Comparison of ENCODE assay signal across 27 cellular contexts in the genomic region with DNA sequence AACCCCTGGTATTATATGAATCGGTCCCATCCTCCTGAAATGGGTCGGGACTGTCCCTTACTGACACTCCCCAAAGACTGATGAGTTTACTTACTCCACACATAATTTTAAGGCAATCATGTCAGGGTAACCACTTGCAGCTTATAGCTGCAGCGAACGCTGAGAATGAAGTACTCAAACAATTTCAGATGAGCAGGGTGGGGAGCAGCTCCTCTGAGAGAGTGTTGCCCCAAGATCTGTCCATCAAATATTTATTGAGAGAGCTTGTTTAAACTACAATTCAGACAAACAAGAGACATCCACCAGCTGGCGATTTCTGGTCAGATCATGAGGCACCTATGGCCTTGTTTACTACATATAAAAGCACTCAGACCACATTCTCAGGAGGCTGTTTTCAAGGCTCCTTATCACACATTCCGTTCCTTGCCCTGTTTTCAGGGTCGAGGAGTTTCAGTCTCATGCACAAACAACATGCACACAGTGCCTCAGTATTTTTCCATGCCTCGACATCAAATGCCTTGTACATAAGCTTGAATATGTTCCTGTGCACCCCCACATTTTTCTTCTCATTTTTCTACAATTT.
DNase-seq lines count a peak whose midpoint lies in the region; ATAC-seq, FAIRE-seq and TF ChIP-seq lines count a peak whose summit lies in the region.
"Had no signal": no experiment of that assay in that cellular context is flagged by ENCODE, and none has a peak within 500 bp of the region (broad histone marks: within the 10 kb centered on the region; RNA-seq: fewer than 3 reads in every experiment).

No MANE protein-coding gene starts in this region.

- H3K79me2 ChIP-seq in GM23338 (replicated peaks; ENCODE audit: insufficient read depth): no peaks in the 10 kb centered on the region

- DNase-seq in GM23338 (ENCODE audit: low spot score) (peak; percentile 11), WTC11 (ENCODE audit: low spot score) (no peak), islet precursor cell (peak; percentile 82), retina (peak; percentile 25), anterior cingulate cortex (lab: John Stamatoyannopoulos, UW) (no peak), NCI-H2107 treated with DMSO at 0.1 percent for 48 hours (lab: John Stamatoyannopoulos, UW; ENCODE audit: unreplicated experiment) (no peak), frontal cortex (ENCODE audit: low spot score in 2 of 2) (no peak)
- DNase-seq: ACHN; activated CD4-positive, alpha-beta T cell treated with anti-CD3 and anti-CD28 coated beads, Interleukin-2, amount 10 ng/mL, durations not matched to agents 24 days and 14 days; activated gamma-delta T cell; activated naive CD8-positive, alpha-beta T cell treated with anti-CD3 and anti-CD28 coated beads, Interleukin-2, amount 10 ng/mL, durations not matched to agents 7 days and 5 days; activated T-cell treated with anti-CD3 and anti-CD28 coated beads, Interleukin-2, amount 50 U/mL, for 1 hour; central memory CD4-positive, alpha-beta T cell; DMS79; head of caudate nucleus; NCI-H1436; NCI-H2107; NCI-H446 treated with DMSO at 0.1 percent for 48 hours; NK-92 treated with Interleukin-12 subunit alpha and Interleukin-12 subunit beta, amount 100 ng/mL, for 24 hours; psoas muscle; SHP77; T-helper 9 cell; WERI-Rb-1 had no signal

- no peaks in the 10 kb centered on the region for H3K27me3 ChIP-seq in GM23338 (ENCODE audit: insufficient read depth)
- H3K27me3 ChIP-seq: neutrophil had no signal

- H3K36me3 Mint-ChIP-seq in GM23338 (ENCODE audit: low read depth) (no peaks in the 10 kb centered on the region), WTC11 (no peaks in the 10 kb centered on the region)
- H3K36me3 Mint-ChIP-seq: activated naive CD8-positive, alpha-beta T cell treated with anti-CD3 and anti-CD28 coated beads, Interleukin-2, amount 10 ng/mL, durations not matched to agents 7 days and 5 days had no signal

- H4K20me1 ChIP-seq in GM23338 (replicated peaks; ENCODE audit: insufficient read depth): no peaks in the 10 kb centered on the region

- POLR2A ChIA-PET in WTC11 (lab: Charles Lee): no interaction called here

- H3K27ac Mint-ChIP-seq in GM23338: no peak overlapping the region
- H3K27ac Mint-ChIP-seq in WTC11: 0 out of 2 replicates have a peak overlapping the region, but pooled peaks have one; percentile 15
- H3K27ac Mint-ChIP-seq: activated CD4-positive, alpha-beta T cell treated with anti-CD3 and anti-CD28 coated beads, Interleukin-2, amount 10 ng/mL, durations not matched to agents 24 days and 14 days; activated naive CD8-positive, alpha-beta T cell treated with anti-CD3 and anti-CD28 coated beads, Interleukin-2, amount 10 ng/mL, durations not matched to agents 7 days and 5 days; stimulated activated naive CD8-positive, alpha-beta T cell treated with anti-CD3 and anti-CD28 coated beads, Interleukin-15, Interleukin-2, amounts not matched to agents 100 ng/mL and 50 ng/mL, for 24 hours had no signal

- no peaks in the 10 kb centered on the region for H3K9me2 ChIP-seq in GM23338 (ENCODE audit: insufficient read depth)

- ATAC-seq in GM23338 (no peak; the same call in 2 of the 3 replicates), WTC11 (no peak)
- ATAC-seq: psoas muscle had no signal

- no peaks in the 10 kb centered on the region for H3F3A ChIP-seq in GM23338 (replicated peaks; ENCODE audit: low read depth)

- FAIRE-seq in frontal cortex (lab: Jason Lieb, UNC): no peak

- H3K4me3 ChIP-seq in GM23338: no peak overlapping the region
- H3K4me3 ChIP-seq: psoas muscle, thoracic aorta had no signal

- CTCF ChIA-PET in WTC11 (lab: Charles Lee): no interaction called here

- no peaks in the 10 kb centered on the region for H3K36me3 ChIP-seq in GM23338 (ENCODE audit: insufficient read depth)
- H3K36me3 ChIP-seq: neutrophil, thoracic aorta, WERI-Rb-1 had no signal

- no peaks in the 10 kb centered on the region for H3K27me3 Mint-ChIP-seq in GM23338 (ENCODE audit: insufficient read depth, low read depth, poor library complexity)
- H3K27me3 Mint-ChIP-seq in WTC11 (ENCODE audit: low read depth): no peaks in the 10 kb centered on the region
- H3K27me3 Mint-ChIP-seq: activated CD4-positive, alpha-beta T cell treated with anti-CD3 and anti-CD28 coated beads, Interleukin-2, amount 10 ng/mL, durations not matched to agents 24 days and 14 days; activated naive CD8-positive, alpha-beta T cell treated with anti-CD3 and anti-CD28 coated beads, Interleukin-2, amount 10 ng/mL, durations not matched to agents 7 days and 5 days; stimulated activated naive CD8-positive, alpha-beta T cell treated with anti-CD3 and anti-CD28 coated beads, Interleukin-15, Interleukin-2, amounts not matched to agents 100 ng/mL and 50 ng/mL, for 24 hours had no signal

- no peak for TF ChIP-seq CTCF in GM23338 (conservative IDR thresholded peaks at IDR 0.05; ENCODE audit: low read depth in 2 of 2)
- no peak for TF ChIP-seq CTCF in WTC11 (IDR thresholded peaks at IDR 0.05)

- H2AFZ ChIP-seq in GM23338: no peak overlapping the region

- no peak overlapping the region for H3K4me2 ChIP-seq in GM23338

- H3K4me1 Mint-ChIP-seq in GM23338 (peaks cover 8% of the 10 kb centered on the region; the same call in 1 of the 3 replicates), WTC11 (no peaks in the 10 kb centered on the region)
- H3K4me1 Mint-ChIP-seq: activated CD4-positive, alpha-beta T cell treated with anti-CD3 and anti-CD28 coated beads, Interleukin-2, amount 10 ng/mL, durations not matched to agents 24 days and 14 days; activated naive CD8-positive, alpha-beta T cell treated with anti-CD3 and anti-CD28 coated beads, Interleukin-2, amount 10 ng/mL, durations not matched to agents 7 days and 5 days had no signal

- no peaks in the 10 kb centered on the region for H3K4me1 ChIP-seq in GM23338 (ENCODE audit: insufficient read depth)
- H3K4me1 ChIP-seq: psoas muscle had no signal

- no peak overlapping the region for H3K4me3 Mint-ChIP-seq in GM23338
- no peak overlapping the region for H3K4me3 Mint-ChIP-seq in WTC11
- H3K4me3 Mint-ChIP-seq: activated CD4-positive, alpha-beta T cell treated with anti-CD3 and anti-CD28 coated beads, Interleukin-2, amount 10 ng/mL, durations not matched to agents 24 days and 14 days; activated naive CD8-positive, alpha-beta T cell treated with anti-CD3 and anti-CD28 coated beads, Interleukin-2, amount 10 ng/mL, durations not matched to agents 7 days and 5 days; stimulated activated naive CD8-positive, alpha-beta T cell treated with anti-CD3 and anti-CD28 coated beads, Interleukin-15, Interleukin-2, amounts not matched to agents 100 ng/mL and 50 ng/mL, for 24 hours had no signal

- H3K27ac ChIP-seq in GM23338 (ENCODE audit: low read depth): no peak overlapping the region
- H3K27ac ChIP-seq: HL-60, neutrophil, psoas muscle, thoracic aorta, WERI-Rb-1 had no signal

- no peaks in the 10 kb centered on the region for H3K9me3 Mint-ChIP-seq in GM23338
- no peaks in the 10 kb centered on the region for H3K9me3 Mint-ChIP-seq in WTC11
- H3K9me3 Mint-ChIP-seq: activated CD4-positive, alpha-beta T cell treated with anti-CD3 and anti-CD28 coated beads, Interleukin-2, amount 10 ng/mL, durations not matched to agents 24 days and 14 days; activated naive CD8-positive, alpha-beta T cell treated with anti-CD3 and anti-CD28 coated beads, Interleukin-2, amount 10 ng/mL, durations not matched to agents 7 days and 5 days; stimulated activated naive CD8-positive, alpha-beta T cell treated with anti-CD3 and anti-CD28 coated beads, Interleukin-15, Interleukin-2, amounts not matched to agents 100 ng/mL and 50 ng/mL, for 24 hours had no signal

TF ChIP-seq in GM23338, 12 proteins besides CTCF, POLR2A, EP300 and RAD21:
- no peak for TF ChIP-seq EZH2phosphoT487 (IDR thresholded peaks at IDR 0.05; ENCODE audit: unreplicated experiment)
- no peak for TF ChIP-seq ZNF114 (CRISPR knock-in tag; IDR thresholded peaks at IDR 0.05)
- no peak for TF ChIP-seq JUNB (IDR thresholded peaks at IDR 0.05; ENCODE audit: unreplicated experiment)
- TF ChIP-seq POLR2AphosphoS5 (IDR thresholded peaks at IDR 0.05; ENCODE audit: low read depth): no peak
- TF ChIP-seq ZNF331 (CRISPR knock-in tag; IDR thresholded peaks at IDR 0.05; ENCODE audit: low read depth): no peak

TF ChIP-seq in WTC11, 78 proteins besides CTCF, POLR2A, EP300 and RAD21 (continues in another document):
- TF ChIP-seq NR3C1 (CRISPR knock-in tag; conservative IDR thresholded peaks at IDR 0.05; ENCODE audit: low read depth): no peak
- TF ChIP-seq ELF4 (CRISPR knock-in tag; IDR thresholded peaks at IDR 0.05; ENCODE audit: low read depth): no peak
- TF ChIP-seq ZNF232 (CRISPR knock-in tag; IDR thresholded peaks at IDR 0.05): no peak
- TF ChIP-seq E2F1 (CRISPR knock-in tag; IDR thresholded peaks at IDR 0.05): no peak
- no peak for TF ChIP-seq NFATC4 (CRISPR knock-in tag; IDR thresholded peaks at IDR 0.05)

Comparison
In these comparisons a context has a peak if more than half of its experiments do, and no peak if none do; other contexts are left out.
1. DNase-seq: peak in GM23338 (single experiment), islet precursor cell (single experiment) and retina (single experiment); none in WTC11 (single experiment), anterior cingulate cortex (0 of 58), NCI-H2107 treated with DMSO at 0.1 percent for 48 hours (single experiment) and frontal cortex (0 of 2).